Comparison of ENCODE assay signal across 17 cellular contexts in the genomic region with DNA sequence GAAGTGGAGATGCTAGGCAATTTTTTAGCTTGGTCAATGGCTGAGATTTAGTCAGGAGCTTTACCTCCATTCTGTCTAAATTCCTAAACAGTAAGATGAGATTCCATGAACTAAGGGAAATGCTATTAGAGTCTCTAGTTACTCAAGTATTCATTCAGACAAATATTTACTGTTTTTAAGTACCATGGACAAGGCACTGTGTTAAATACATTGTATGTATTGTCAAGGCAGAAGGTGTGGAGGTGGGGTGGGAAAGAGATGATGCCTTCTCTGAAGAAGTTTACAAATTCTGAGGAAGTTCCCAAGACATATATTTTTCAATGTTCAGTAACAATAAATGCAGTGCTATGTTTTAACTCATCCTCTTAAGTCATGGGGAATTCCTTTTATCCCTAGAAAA.
"Had no signal": no experiment of that assay in that cellular context is flagged by ENCODE, and none has a peak within 500 bp of the region (broad histone marks: within the 10 kb centered on the region; RNA-seq: fewer than 3 reads in every experiment).

No MANE protein-coding gene starts in this region.

- H3K4me1 ChIP-seq: adrenal gland, ascending aorta, left lung, sigmoid colon, spleen, testis, uterus had no signal

- H3K27me3 ChIP-seq: adrenal gland, ascending aorta, left lung, sigmoid colon, spleen, testis, uterus had no signal

- H3K9me3 ChIP-seq: adrenal gland, ascending aorta, left lung, sigmoid colon, testis, uterus had no signal

- H3K36me3 ChIP-seq: adrenal gland, ascending aorta, left lung, sigmoid colon, spleen, uterus had no signal

- DNase-seq: activated gamma-delta T cell treated with Interleukin-2 at 50 U/mL for 16 hours; activated T-cell treated with anti-CD3 and anti-CD28 coated beads, Interleukin-2, amount 50 U/mL, for 1 hour; adrenal gland; endodermal cell; immature natural killer cell; left lung; nephron progenitor cell; sigmoid colon; spleen; stimulated activated CD4-positive, alpha-beta T cell treated with anti-CD3 and anti-CD28 coated beads, Interleukin-4, amount 100 ng/mL, for 1 hour; stimulated activated naive CD4-positive, alpha-beta T cell; T1000; testis; uterus had no signal

- H3K4me3 ChIP-seq: adrenal gland, ascending aorta, coronary artery, left lung, sigmoid colon, spleen, testis, uterus had no signal

- H3K27ac ChIP-seq: adrenal gland, ascending aorta, coronary artery, epithelial cell of prostate, left lung, sigmoid colon, spleen, testis, uterus had no signal
